Comparison of ENCODE assay signal across 10 cellular contexts in the genomic region with DNA sequence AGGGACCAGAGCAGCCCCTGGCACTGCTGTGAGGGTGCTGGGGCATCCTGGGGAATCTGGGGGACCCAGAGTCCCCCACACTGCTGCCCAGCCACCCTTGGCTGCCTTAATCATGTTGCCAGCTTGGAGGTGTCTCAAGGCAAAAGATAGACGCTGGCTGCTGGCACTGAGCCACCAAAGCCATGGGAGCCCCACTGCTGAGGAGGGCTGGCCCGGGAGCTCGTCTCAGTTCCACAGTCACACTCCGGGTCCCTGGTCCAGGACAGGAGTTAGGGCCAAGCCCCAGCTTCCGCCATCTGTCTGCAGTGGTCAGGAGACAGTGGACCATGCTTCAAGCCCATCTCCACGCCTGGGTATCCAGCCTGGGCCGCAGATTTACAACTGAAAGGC. TPM values are rescaled to one million over a fixed set of nuclear protein-coding genes. Genes with fewer than 3 reads are reported as not detected.
A peak's percentile ranks its signal among the peaks of the same experiment; 100 is the strongest.
DNase-seq lines count a peak whose midpoint lies in the region; ATAC-seq and TF ChIP-seq lines count a peak whose summit lies in the region.
"Had no signal": no experiment of that assay in that cellular context is flagged by ENCODE, and none has a peak within 500 bp of the region (broad histone marks: within the 10 kb centered on the region; RNA-seq: fewer than 3 reads in every experiment).

No MANE protein-coding gene starts in this region.

- no peak for TF ChIP-seq RAD21 in IMR-90 (IDR thresholded peaks at IDR 0.05; ENCODE audit: low read length)

- no peak overlapping the region for H3K4me3 Mint-ChIP-seq in activated CD4-positive, alpha-beta memory T cell treated with anti-CD3 and anti-CD28 coated beads, Interleukin-2, amount 10 ng/mL, durations not matched to agents 7 days and 5 days

- H3K36me3 Mint-ChIP-seq in activated CD4-positive, alpha-beta memory T cell treated with anti-CD3 and anti-CD28 coated beads, Interleukin-2, amount 10 ng/mL, durations not matched to agents 7 days and 5 days (ENCODE audit: low read depth), result no peaks in the 10 kb centered on the region

- H3K79me1 ChIP-seq in IMR-90 (ENCODE audit: low read depth in 1 of 2, low read length in 2 of 2), result no peaks in the 10 kb centered on the region

- H3K79me2 ChIP-seq in ACC112 (ENCODE audit: control insufficient read depth, insufficient read depth, low read length, unreplicated experiment), result no peaks in the 10 kb centered on the region
- H3K79me2 ChIP-seq in osteoblast (ENCODE audit: insufficient read depth, low read length), result no peaks in the 10 kb centered on the region

- no peak overlapping the region for H3K27ac Mint-ChIP-seq in activated CD4-positive, alpha-beta memory T cell treated with anti-CD3 and anti-CD28 coated beads, Interleukin-2, amount 10 ng/mL, durations not matched to agents 7 days and 5 days

- in situ Hi-C loops in IMR-90 (cut with MboI; ENCODE audit: low sequenced_read_pairs), result loop anchor here (10.0 kb wide), 1 partner anchor 409 kb away; no protein-coding TSS in a partner anchor

- H3K36me3 ChIP-seq in ACC112 (ENCODE audit: insufficient read depth, low read length) (no peaks in the 10 kb centered on the region), IMR-90 (ENCODE audit: control insufficient read depth, insufficient read depth, low read length) (no peaks in the 10 kb centered on the region), osteoblast (ENCODE audit: insufficient read depth, low read length) (no peaks in the 10 kb centered on the region)

- H3K23ac ChIP-seq in IMR-90 (ENCODE audit: low read depth, low read length), result 0 out of 2 replicates have a peak overlapping the region, but pooled peaks have one; percentile 62

- 56% methylated on average over 3 of the region's 7 CpGs; no CpG with 5 or more reads in 1 of the 2 experiments for WGBS in IMR-90 (ENCODE audit: extremely low coverage in 2 of 2, insufficient read length in 1 of 2), 2 experiments

- BruUV-seq in IMR-90 (replicated peaks; lab: Mats Ljungman, UMichigan), result no TSS peak

- H3K56ac ChIP-seq in IMR-90 (ENCODE audit: extremely low read depth, insufficient read depth, low read length), result no peak overlapping the region

- peak overlapping the region; percentile 73 for H2AK9ac ChIP-seq in IMR-90 (replicated peaks; ENCODE audit: low read depth, low read length, poor library complexity)

- H4K20me1 ChIP-seq in IMR-90 (ENCODE audit: insufficient read depth, low read length) (no peaks in the 10 kb centered on the region), osteoblast (ENCODE audit: insufficient read depth, low read length) (no peaks in the 10 kb centered on the region)

- H3K9me3 ChIP-seq in IMR-90 (ENCODE audit: control insufficient read depth, insufficient read depth, low read length) (no peaks in the 10 kb centered on the region), osteoblast (ENCODE audit: low read depth, low read length) (no peaks in the 10 kb centered on the region)

- no peak overlapping the region for H2BK5ac ChIP-seq in IMR-90 (ENCODE audit: low read depth, low read length, poor library complexity, severe bottlenecking)

- ATAC-seq in IMR-90 (ENCODE audit: low read depth) (no peak), HG03280 (IDR thresholded peaks at IDR 0.05; ENCODE audit: unreplicated experiment) (no peak)

- H4K8ac ChIP-seq in IMR-90 (ENCODE audit: low read depth in 2 of 2, low read length in 2 of 2), result peak overlapping the region; percentile 82 to 88; a peak in 2 of 4 replicates

- H2BK120ac ChIP-seq in IMR-90 (ENCODE audit: low read depth, low read length), result peak overlapping the region; percentile 94

- POLR2A ChIA-PET in IMR-90 (lab: Charles Lee; ENCODE audit: unreplicated experiment), result no interaction called here
- POLR2A ChIA-PET in activated CD4-positive, alpha-beta memory T cell treated with anti-CD3 and anti-CD28 coated beads, Interleukin-2, amount 10 ng/mL, durations not matched to agents 7 days and 5 days (lab: Charles Lee), result interaction anchor here (1.2 to 1.8 kb wide), 7 partner anchors 12 to 229 kb away, joined by 3 to 15 read pairs (median 4); a partner anchor contains a TSS

- H3K9me1 ChIP-seq in IMR-90 (ENCODE audit: insufficient read depth, low read length), result 0 out of 2 replicates have a peak, but pooled peaks cover 6% of the 10 kb centered on the region

- H3K4me3 ChIP-seq in ACC112 (ENCODE audit: low read depth, low read length) (no peak overlapping the region), IMR-90 (ENCODE audit: insufficient read depth, low read depth, low read length) (no peak overlapping the region), coronary artery (peak overlapping the region; percentile 75), osteoblast (ENCODE audit: insufficient read depth, low read length) (peak overlapping the region; percentile 76)

- no peak for TF ChIP-seq POLR2A in IMR-90 (IDR thresholded peaks at IDR 0.05; ENCODE audit: low read depth, low read length)

- H3K4me2 ChIP-seq in IMR-90 (ENCODE audit: low read depth, low read length) (no peak overlapping the region), osteoblast (ENCODE audit: insufficient read depth, low read length) (peak overlapping the region; percentile 97)

- H3K27ac ChIP-seq in ACC112 (ENCODE audit: low read depth, low read length) (no peak overlapping the region), IMR-90 (ENCODE audit: insufficient read depth, low read length) (no peak overlapping the region), coronary artery (no peak overlapping the region), osteoblast (ENCODE audit: low read depth, low read length) (no peak overlapping the region)

- H3K9ac ChIP-seq in IMR-90 (ENCODE audit: low read depth, low read length), result no peak overlapping the region

- H2AK5ac ChIP-seq in IMR-90 (ENCODE audit: low read depth, low read length), result 0 out of 2 replicates have a peak overlapping the region, but pooled peaks have one; percentile 72

- H2BK20ac ChIP-seq in IMR-90 (ENCODE audit: low read depth, low read length), result peak overlapping the region; percentile 89; the same call in 1 of the 2 replicates

- H2AFZ ChIP-seq in ACC112 (ENCODE audit: low read length, unreplicated experiment), result peak overlapping the region; percentile 89
- H2AFZ ChIP-seq in IMR-90 (replicated peaks; ENCODE audit: low read length, poor library complexity), result peak overlapping the region; percentile 99
- peak overlapping the region; percentile 95 for H2AFZ ChIP-seq in osteoblast (ENCODE audit: low read length)

- no peak overlapping the region for H3K14ac ChIP-seq in IMR-90 (replicated peaks; ENCODE audit: low read depth, low read length)

- peaks cover 11% of the 10 kb centered on the region for H3K27me3 Mint-ChIP-seq in activated CD4-positive, alpha-beta memory T cell treated with anti-CD3 and anti-CD28 coated beads, Interleukin-2, amount 10 ng/mL, durations not matched to agents 7 days and 5 days

- CTCF ChIA-PET in IMR-90 (lab: Yijun Ruan, JAX), result interaction anchor here (0.7 to 2.4 kb wide), 14 partner anchors 8 to 414 kb away, joined by 3 to 12 read pairs (median 4); a partner anchor contains a TSS
- CTCF ChIA-PET in activated CD4-positive, alpha-beta memory T cell treated with anti-CD3 and anti-CD28 coated beads, Interleukin-2, amount 10 ng/mL, durations not matched to agents 7 days and 5 days (lab: Charles Lee), result interaction anchor here (0.7 to 4.1 kb wide), 26 partner anchors 8 to 413 kb away, joined by 3 to 39 read pairs (median 5); a partner anchor contains a TSS

- no peak overlapping the region; the same call in 2 of the 3 replicates for H2BK15ac ChIP-seq in IMR-90 (ENCODE audit: low read depth, low read length)

- no peak overlapping the region for H4K5ac ChIP-seq in IMR-90 (ENCODE audit: low read depth, low read length)

- H3K4ac ChIP-seq in IMR-90 (ENCODE audit: low read depth, low read length), result peak overlapping the region; percentile 76

- DNase-seq in IMR-90 (no peak), coronary artery (ENCODE audit: low spot score) (no peak), osteoblast (ENCODE audit: insufficient read length, low spot score, missing footprints) (peak; percentile 77), iPS-NIHi11 (ENCODE audit: low spot score) (no peak), NCI-H345 (lab: John Stamatoyannopoulos, UW) (no peak)
- DNase-seq in activated CD4-positive, alpha-beta memory T cell treated with anti-CD3 and anti-CD28 coated beads, Interleukin-2, amount 10 ng/mL, durations not matched to agents 7 days and 5 days, result no peak

- no peaks in the 10 kb centered on the region for H3K9me3 Mint-ChIP-seq in activated CD4-positive, alpha-beta memory T cell treated with anti-CD3 and anti-CD28 coated beads, Interleukin-2, amount 10 ng/mL, durations not matched to agents 7 days and 5 days
- H3K9me3 Mint-ChIP-seq: activated T-cell treated with anti-CD3 and anti-CD28 coated beads, Interleukin-2, amount 50 U/mL, for 4 hours had no signal

- intact Hi-C loops in IMR-90 (cut with micrococcal nuclease), result loop anchor here (1.0 to 5.0 kb wide), 5 partner anchors 42 to 414 kb away; a partner anchor contains a TSS

- H4K91ac ChIP-seq in IMR-90 (ENCODE audit: insufficient read depth, low read depth, low read length), result 0 out of 2 replicates have a peak overlapping the region, but pooled peaks have one; percentile 34

- peaks cover 3% of the 10 kb centered on the region for H3K4me1 Mint-ChIP-seq in activated CD4-positive, alpha-beta memory T cell treated with anti-CD3 and anti-CD28 coated beads, Interleukin-2, amount 10 ng/mL, durations not matched to agents 7 days and 5 days

- no peaks in the 10 kb centered on the region for H3K4me1 ChIP-seq in ACC112 (ENCODE audit: control insufficient read depth, insufficient read depth, low read length, unreplicated experiment)
- peaks cover 5% of the 10 kb centered on the region for H3K4me1 ChIP-seq in IMR-90 (ENCODE audit: control insufficient read depth, insufficient read depth, low read length)
- H3K4me1 ChIP-seq in osteoblast (ENCODE audit: insufficient read depth, low read length), result no peaks in the 10 kb centered on the region

- TF ChIP-seq CTCF in IMR-90 (conservative IDR thresholded peaks at IDR 0.05; ENCODE audit: low read depth, low read length) (no peak), coronary artery (IDR thresholded peaks at IDR 0.05) (no peak), osteoblast (IDR thresholded peaks at IDR 0.05; ENCODE audit: extremely low read depth, low read depth, low read length) (no peak)

- H3K18ac ChIP-seq in IMR-90 (ENCODE audit: low read depth, low read length), result no peak overlapping the region

- no peaks in the 10 kb centered on the region for H3K27me3 ChIP-seq in ACC112 (ENCODE audit: insufficient read depth, low read length)
- no peaks in the 10 kb centered on the region for H3K27me3 ChIP-seq in IMR-90 (ENCODE audit: control insufficient read depth, insufficient read depth, low read length)
- H3K27me3 ChIP-seq in osteoblast (ENCODE audit: insufficient read depth, low read length), result no peaks in the 10 kb centered on the region

- dilution Hi-C loops in IMR-90 (cut with HindIII; ENCODE audit: low sequenced_read_pairs, unreplicated experiment), result no loop called here

RNA-seq across cellular contexts. Expression of a gene that starts 41.0 kb away (rescaled TPM):
- total RNA-seq in IMR-90 (2012; rRNA removed), result 101 and 129 TPM in 2 replicates
- polyA plus RNA-seq in IMR-90 (2012; rRNA removed), result 589 and 652 TPM in 2 replicates
- 380 and 646 TPM in 2 replicates for polyA plus RNA-seq in IMR-90 (2012; cell fraction: cytosol; rRNA removed)
- 226 and 344 TPM in 2 replicates for polyA plus RNA-seq in IMR-90 (2012; cell fraction: nucleus; rRNA removed; ENCODE audit: low replicate concordance)
- total RNA-seq in osteoblast, result 59.4 and 82.8 TPM in 2 replicates
- total RNA-seq in activated CD4-positive, alpha-beta memory T cell treated with anti-CD3 and anti-CD28 coated beads, Interleukin-2, amount 10 ng/mL, durations not matched to agents 7 days and 5 days, result 100 to 1,000 TPM; 269 to 282 TPM

RNA-seq across cellular contexts. Expression of a gene that starts 49.8 kb away (rescaled TPM):
- total RNA-seq in IMR-90 (2012; rRNA removed) (not detected in 2 replicates), osteoblast (0.36 TPM in 1 of 2 replicates, not detected in the other)
- 0.02 and 0.03 TPM in 2 replicates for polyA plus RNA-seq in IMR-90 (2012; rRNA removed)
- 0.01 and 0.10 TPM in 2 replicates for polyA plus RNA-seq in IMR-90 (2012; cell fraction: cytosol; rRNA removed)
- 0.06 and 0.17 TPM in 2 replicates for polyA plus RNA-seq in IMR-90 (2012; cell fraction: nucleus; rRNA removed; ENCODE audit: low replicate concordance)
- not detected for total RNA-seq in activated CD4-positive, alpha-beta memory T cell treated with anti-CD3 and anti-CD28 coated beads, Interleukin-2, amount 10 ng/mL, durations not matched to agents 7 days and 5 days
- total RNA-seq: left ventricle myocardium superior had no signal

RNA-seq across cellular contexts. Expression of a gene that starts 53.1 kb away (rescaled TPM):
- total RNA-seq in IMR-90 (2012; rRNA removed) (8.1 and 8.4 TPM in 2 replicates), osteoblast (35.1 and 44.2 TPM in 2 replicates)
- polyA plus RNA-seq in IMR-90 (2012; rRNA removed), result 25.6 and 28.9 TPM in 2 replicates
- 27.3 and 43.9 TPM in 2 replicates for polyA plus RNA-seq in IMR-90 (2012; cell fraction: cytosol; rRNA removed)
- polyA plus RNA-seq in IMR-90 (2012; cell fraction: nucleus; rRNA removed; ENCODE audit: low replicate concordance), result 16.8 and 47.4 TPM in 2 replicates
- 10 to 100 TPM; 38.3 to 38.4 TPM for total RNA-seq in activated CD4-positive, alpha-beta memory T cell treated with anti-CD3 and anti-CD28 coated beads, Interleukin-2, amount 10 ng/mL, durations not matched to agents 7 days and 5 days

Comparison
In these comparisons a context has a peak if more than half of its experiments do, and no peak if none do; other contexts are left out.
1. H3K4me3 ChIP-seq: peak in coronary artery (single experiment) and osteoblast (single experiment); none in ACC112 (single experiment) and IMR-90 (single experiment).
2. Peak in every context shown above with its lines, with median percentiles within 50 percentile points of each other: H2AFZ ChIP-seq.